Comparison of ENCODE assay signal across 14 cellular contexts in the genomic region with DNA sequence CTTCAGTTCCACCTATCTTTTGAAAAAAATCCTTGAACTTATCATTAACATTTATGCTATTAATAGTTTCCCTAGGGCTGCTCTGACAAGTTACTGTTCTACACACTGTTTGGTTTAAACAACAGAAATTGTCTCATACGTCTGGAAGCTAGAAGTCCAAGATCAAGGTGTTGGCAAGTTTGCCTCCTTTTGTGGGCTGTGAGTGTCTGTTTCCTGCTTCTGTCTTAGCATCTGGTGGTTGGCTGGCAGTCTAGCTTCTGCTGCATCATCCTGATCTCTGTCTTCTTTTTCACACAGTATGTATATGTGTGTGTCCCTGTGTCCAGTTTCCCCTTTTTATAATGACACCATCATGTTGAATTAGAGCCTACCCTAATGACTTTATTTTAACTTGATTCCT.
"Had no signal": no experiment of that assay in that cellular context is flagged by ENCODE, and none has a peak within 500 bp of the region (broad histone marks: within the 10 kb centered on the region; RNA-seq: fewer than 3 reads in every experiment).

No MANE protein-coding gene starts in this region.

- H3K27me3 Mint-ChIP-seq: dendritic cell treated with granulocyte-macrophage colony-stimulating factor and Interleukin-4, amounts not matched to agents 40 ng/mL and 50 ng/mL, for 4 days had no signal

- H3K36me3 ChIP-seq: left lung, pancreas, transverse colon had no signal

- H3K27ac Mint-ChIP-seq: activated B cell treated with CpG ODN at 0.5 μM for 24 hours; activated CD4-positive, alpha-beta T cell treated with anti-CD3 and anti-CD28 coated beads, Interleukin-2, amount 10 ng/mL, durations not matched to agents 7 days and 5 days; activated naive CD8-positive, alpha-beta T cell treated with anti-CD3 and anti-CD28 coated beads, Interleukin-2, amount 10 ng/mL, durations not matched to agents 7 days and 5 days; dendritic cell treated with granulocyte-macrophage colony-stimulating factor and Interleukin-4, amounts not matched to agents 40 ng/mL and 50 ng/mL, for 4 days; endodermal cell had no signal

- H3K27me3 ChIP-seq: left lung, pancreas, transverse colon had no signal

- H3K9me3 Mint-ChIP-seq: activated B cell treated with CpG ODN at 0.5 μM for 24 hours; activated CD4-positive, alpha-beta T cell treated with anti-CD3 and anti-CD28 coated beads, Interleukin-2, amount 10 ng/mL, durations not matched to agents 7 days and 5 days; activated naive CD8-positive, alpha-beta T cell treated with anti-CD3 and anti-CD28 coated beads, Interleukin-2, amount 10 ng/mL, durations not matched to agents 7 days and 5 days; dendritic cell treated with granulocyte-macrophage colony-stimulating factor and Interleukin-4, amounts not matched to agents 40 ng/mL and 50 ng/mL, for 4 days; endodermal cell had no signal

- H3K9me3 ChIP-seq: left lung, pancreas, transverse colon had no signal

- DNase-seq: activated B cell treated with CpG ODN at 0.5 μM for 24 hours; activated CD4-positive, alpha-beta T cell treated with anti-CD3 and anti-CD28 coated beads, Interleukin-2, amount 10 ng/mL, durations not matched to agents 7 days and 5 days; activated CD8-positive, alpha-beta memory T cell treated with anti-CD3 and anti-CD28 coated beads for 24 hours; activated naive CD8-positive, alpha-beta T cell treated with anti-CD3 and anti-CD28 coated beads, Interleukin-2, amount 10 ng/mL, durations not matched to agents 7 days and 5 days; cerebellar nuclear complex; hippocampal formation; left lung; mammary epithelial cell; pancreas; stimulated activated naive CD8-positive, alpha-beta T cell treated with anti-CD3 and anti-CD28 coated beads, Interleukin-15, Interleukin-2, amounts not matched to agents 100 U/mL and 50 U/mL, for 24 hours; transverse colon had no signal

- H3K4me3 Mint-ChIP-seq: activated B cell treated with CpG ODN at 0.5 μM for 24 hours; activated CD4-positive, alpha-beta T cell treated with anti-CD3 and anti-CD28 coated beads, Interleukin-2, amount 10 ng/mL, durations not matched to agents 7 days and 5 days; activated naive CD8-positive, alpha-beta T cell treated with anti-CD3 and anti-CD28 coated beads, Interleukin-2, amount 10 ng/mL, durations not matched to agents 7 days and 5 days; dendritic cell treated with granulocyte-macrophage colony-stimulating factor and Interleukin-4, amounts not matched to agents 40 ng/mL and 50 ng/mL, for 4 days; endodermal cell had no signal

- H3K4me3 ChIP-seq: left lung, pancreas, transverse colon had no signal

- H3K4me1 Mint-ChIP-seq: activated B cell treated with CpG ODN at 0.5 μM for 24 hours had no signal

- H3K4me1 ChIP-seq: transverse colon had no signal

- H3K27ac ChIP-seq: left lung, pancreas, transverse colon had no signal

- H3K36me3 Mint-ChIP-seq: activated naive CD8-positive, alpha-beta T cell treated with anti-CD3 and anti-CD28 coated beads, Interleukin-2, amount 10 ng/mL, durations not matched to agents 7 days and 5 days had no signal

- FAIRE-seq: keratinocyte, pancreas had no signal
